Comparison of ENCODE assay signal across 19 cellular contexts in the genomic region with DNA sequence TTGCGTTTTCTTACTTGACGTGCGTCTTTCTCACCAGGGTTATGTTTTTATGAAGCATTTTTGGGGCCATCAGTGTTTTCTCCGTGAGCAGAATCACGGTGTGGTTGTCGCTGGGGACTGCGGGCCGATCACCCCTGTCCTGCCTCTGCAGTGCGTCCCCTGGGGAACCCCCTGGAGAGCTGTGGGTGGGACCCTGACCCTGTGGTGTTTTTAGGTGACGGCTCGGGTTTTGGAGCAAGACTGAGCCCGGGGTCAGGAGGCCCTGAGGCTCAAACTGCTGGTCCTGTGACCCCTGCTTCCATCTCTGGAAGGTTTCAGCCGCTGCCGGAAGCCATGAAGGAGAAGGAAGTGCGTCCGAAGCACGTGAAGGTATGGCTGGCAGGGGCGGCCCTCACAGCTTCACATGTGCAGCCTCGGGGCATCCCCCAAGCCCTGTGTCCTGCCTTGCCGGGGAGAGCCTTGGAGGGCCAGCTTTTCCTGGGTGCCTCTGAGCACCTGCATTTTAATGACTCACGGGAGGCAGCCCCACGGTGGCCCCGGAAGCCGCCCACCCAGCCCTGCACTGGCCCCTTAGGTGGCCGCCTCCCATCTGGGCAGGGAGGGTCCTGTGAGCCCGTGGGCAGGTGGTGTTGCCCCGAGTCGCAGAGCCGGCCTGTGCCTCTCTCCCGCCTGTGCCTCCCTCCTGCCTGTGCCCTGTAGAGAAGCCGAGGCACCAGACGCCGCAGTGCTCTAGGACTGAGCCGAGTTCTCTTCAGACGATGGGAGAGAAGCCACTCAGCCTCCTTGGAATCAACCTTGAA. TPM values are rescaled to one million over a fixed set of nuclear protein-coding genes. Genes with fewer than 3 reads are reported as not detected.
DNase-seq lines count a peak whose midpoint lies in the region; ATAC-seq and TF ChIP-seq lines count a peak whose summit lies in the region.
"Had no signal": no experiment of that assay in that cellular context is flagged by ENCODE, and none has a peak within 500 bp of the region (broad histone marks: within the 10 kb centered on the region; RNA-seq: fewer than 3 reads in every experiment).

No MANE protein-coding gene starts in this region.

- H3K4me3 ChIP-seq in BLaER1 (no peak overlapping the region), neural progenitor cell (no peak overlapping the region)
- no peak overlapping the region for H3K4me3 ChIP-seq in CD8-positive, alpha-beta T cell (ENCODE audit: low read depth, low read length)
- H3K4me3 ChIP-seq: MG63, SK-N-MC had no signal

- no peaks in the 10 kb centered on the region for H3K79me2 ChIP-seq in neural progenitor cell (ENCODE audit: low read depth)

- no peaks in the 10 kb centered on the region for H3K9me3 ChIP-seq in BLaER1
- no peaks in the 10 kb centered on the region for H3K9me3 ChIP-seq in CD8-positive, alpha-beta T cell (ENCODE audit: low read length)
- no peaks in the 10 kb centered on the region for H3K9me3 ChIP-seq in neural progenitor cell (ENCODE audit: low read depth)
- H3K9me3 ChIP-seq: BE2C, MG63 had no signal

- ATAC-seq in CD8-positive, alpha-beta T cell = no peak
- ATAC-seq in HG02852 (IDR thresholded peaks at IDR 0.05; ENCODE audit: unreplicated experiment) = no peak
- ATAC-seq: PC-3 had no signal

- intact Hi-C loops in CD8-positive, alpha-beta T cell (cut with DNase I, micrococcal nuclease) = loop anchor here in 1 of 2 experiments (5.0 kb wide), 2 partner anchors 55 to 130 kb away; no protein-coding TSS in a partner anchor

- H3F3A ChIP-seq in neural progenitor cell (ENCODE audit: low read depth) = peaks cover 3% of the 10 kb centered on the region

- no peak overlapping the region for H3K9ac ChIP-seq in BLaER1
- no peak overlapping the region for H3K9ac ChIP-seq in neural progenitor cell
- H3K9ac ChIP-seq: KMS-11 had no signal

- H3K4me1 Mint-ChIP-seq in CD8-positive, alpha-beta T cell (ENCODE audit: low read depth) = peaks cover 35% of the 10 kb centered on the region
- no peaks in the 10 kb centered on the region for H3K4me1 Mint-ChIP-seq in chondrocyte (ENCODE audit: low read depth)
- peaks cover 10% of the 10 kb centered on the region for H3K4me1 Mint-ChIP-seq in neural progenitor cell

- TF ChIP-seq CTCF in CD8-positive, alpha-beta T cell (IDR thresholded peaks at IDR 0.05) = no peak
- TF ChIP-seq CTCF in chondrocyte (IDR thresholded peaks at IDR 0.05) (no peak), neural progenitor cell (IDR thresholded peaks at IDR 0.05) (no peak)

- H3K4me1 ChIP-seq in BLaER1 = peaks cover 62% of the 10 kb centered on the region
- H3K4me1 ChIP-seq in CD8-positive, alpha-beta T cell (ENCODE audit: insufficient read depth, low read length) = peaks cover 43% of the 10 kb centered on the region
- H3K4me1 ChIP-seq in neural progenitor cell = peaks cover 4% of the 10 kb centered on the region
- H3K4me1 ChIP-seq: BE2C had no signal

- H3K27me3 ChIP-seq in BLaER1 (no peaks in the 10 kb centered on the region), neural progenitor cell (no peaks in the 10 kb centered on the region)
- no peaks in the 10 kb centered on the region for H3K27me3 ChIP-seq in CD8-positive, alpha-beta T cell (ENCODE audit: insufficient read depth, low read length)
- H3K27me3 ChIP-seq: BE2C, MG63 had no signal

- H3K27ac ChIP-seq in BLaER1 = peak overlapping the region; percentile 59
- H3K27ac ChIP-seq in CD8-positive, alpha-beta T cell (ENCODE audit: low read depth, low read length) = no peak overlapping the region
- H3K27ac ChIP-seq in neural progenitor cell = no peak overlapping the region
- H3K27ac ChIP-seq: KMS-11, SK-N-MC had no signal

- H4K20me1 ChIP-seq in BLaER1 = no peaks in the 10 kb centered on the region
- no peaks in the 10 kb centered on the region for H4K20me1 ChIP-seq in neural progenitor cell (ENCODE audit: low read depth)

- CTCF ChIA-PET in CD8-positive, alpha-beta T cell (lab: Charles Lee) = no interaction called here

- H2AFZ ChIP-seq in neural progenitor cell (replicated peaks) = no peak overlapping the region

- peak in 1 of 7 experiments; percentile 3 for DNase-seq in CD8-positive, alpha-beta T cell
- peak; percentile 75 for DNase-seq in chondrocyte (ENCODE audit: low spot score)
- no peak for DNase-seq in neural progenitor cell (ENCODE audit: low spot score)
- DNase-seq in SIG-M5 treated with dmso at 0.1 percent for 504 hours (lab: John Stamatoyannopoulos, UW; ENCODE audit: unreplicated experiment) = no peak
- no peak for DNase-seq in DMS79 treated with DMSO at 0.1 percent for 48 hours (lab: John Stamatoyannopoulos, UW)
- DNase-seq: ACHN, BE2C, COR-L47, DMS53, HFFc6, MG63, NCI-H1092 treated with DMSO at 0.1 percent for 48 hours, NCI-H1694, NCI-H345, PC-3 had no signal

- H3K27me3 Mint-ChIP-seq in CD8-positive, alpha-beta T cell (ENCODE audit: low read depth) = no peaks in the 10 kb centered on the region
- H3K27me3 Mint-ChIP-seq in chondrocyte (ENCODE audit: low read depth) (no peaks in the 10 kb centered on the region), neural progenitor cell (ENCODE audit: insufficient read depth, low read depth) (no peaks in the 10 kb centered on the region)

- peaks cover 58% of the 10 kb centered on the region for H3K36me3 ChIP-seq in BLaER1
- peaks cover 3% of the 10 kb centered on the region for H3K36me3 ChIP-seq in CD8-positive, alpha-beta T cell (ENCODE audit: insufficient read depth, low read length)
- no peaks in the 10 kb centered on the region for H3K36me3 ChIP-seq in neural progenitor cell

- H3K9me3 Mint-ChIP-seq in CD8-positive, alpha-beta T cell = no peaks in the 10 kb centered on the region
- H3K9me3 Mint-ChIP-seq in chondrocyte (ENCODE audit: low read depth) (no peaks in the 10 kb centered on the region), neural progenitor cell (no peaks in the 10 kb centered on the region)
- H3K9me3 Mint-ChIP-seq: HFFc6 had no signal

- POLR2A ChIA-PET in CD8-positive, alpha-beta T cell (lab: Charles Lee) = no interaction called here

- H3K27ac Mint-ChIP-seq in CD8-positive, alpha-beta T cell = peak overlapping the region; percentile 41
- H3K27ac Mint-ChIP-seq in chondrocyte (ENCODE audit: unreplicated experiment) (no peak overlapping the region), neural progenitor cell (no peak overlapping the region)
- H3K27ac Mint-ChIP-seq: HFFc6 had no signal

- no peak overlapping the region for H3K4me3 Mint-ChIP-seq in CD8-positive, alpha-beta T cell
- no peak overlapping the region for H3K4me3 Mint-ChIP-seq in chondrocyte (ENCODE audit: unreplicated experiment)
- H3K4me3 Mint-ChIP-seq in neural progenitor cell = peak overlapping the region; percentile 55
- H3K4me3 Mint-ChIP-seq: HFFc6 had no signal

- peak overlapping the region; percentile 71 for H3K4me2 ChIP-seq in BLaER1
- no peak overlapping the region for H3K4me2 ChIP-seq in neural progenitor cell
- H3K4me2 ChIP-seq: KMS-11 had no signal

- peaks cover 33% of the 10 kb centered on the region for H3K36me3 Mint-ChIP-seq in CD8-positive, alpha-beta T cell
- H3K36me3 Mint-ChIP-seq in chondrocyte (ENCODE audit: low read depth) (peaks cover 18% of the 10 kb centered on the region), neural progenitor cell (peaks cover 16% of the 10 kb centered on the region)

RNA-seq across cellular contexts. Expression of gene DIP2A, which starts 36.7 kb away (rescaled TPM):
- total RNA-seq in CD8-positive, alpha-beta T cell = 10 to 100 TPM; 59.5 to 62.3 TPM
- 27.9 to 37.0 TPM (median 30.3 TPM) in 3 replicates for total RNA-seq in chondrocyte
- total RNA-seq in neural progenitor cell (ENCODE audit: low replicate concordance) = 50.7 and 54.1 TPM in 2 replicates
